Comparison of ENCODE assay signal across 30 cellular contexts in genomic region chr13:59398127-59398526, GRCh38.
DNase-seq lines count a peak whose midpoint lies in the region; ATAC-seq, FAIRE-seq and TF ChIP-seq lines count a peak whose summit lies in the region.
"Had no signal": no experiment of that assay in that cellular context is flagged by ENCODE, and none has a peak within 500 bp of the region (broad histone marks: within the 10 kb centered on the region; RNA-seq: fewer than 3 reads in every experiment).

No MANE protein-coding gene starts in this region.

- H2BK20ac ChIP-seq in H1 (ENCODE audit: low read length) = no peak overlapping the region

- peak; percentile 32 for DNase-seq in left cardiac atrium
- no peak for DNase-seq in Right ventricle myocardium superior
- DNase-seq in NCI-H69 (lab: John Stamatoyannopoulos, UW) = peak; percentile 29
- no peak for DNase-seq in H1 (ENCODE audit: low read depth in 1 of 2, low spot score in 2 of 2)
- DNase-seq in smooth muscle cell (lab: John Stamatoyannopoulos, UW; ENCODE audit: unreplicated experiment) = no peak
- DNase-seq in activated CD4-positive, alpha-beta T cell treated with anti-CD3 and anti-CD28 coated beads for 36 hours = no peak
- no peak for DNase-seq in kidney tubule cell (ENCODE audit: low spot score)
- no peak for DNase-seq in SHP77 (lab: John Stamatoyannopoulos, UW)
- DNase-seq: activated CD4-positive, alpha-beta T cell treated with anti-CD3 and anti-CD28 coated beads, Interleukin-2, amount 50 U/mL, for 4 hours; activated CD8-positive, alpha-beta memory T cell treated with anti-CD3 and anti-CD28 coated beads, Interleukin-2, amount 50 U/mL, for 4 hours; aorta; C1 segment of cervical spinal cord; foreskin melanocyte; hippocampal formation; immature natural killer cell; IMR-90; NCI-H1417; NCI-H2107; NCI-H524 treated with DMSO at 0.1 percent for 48 hours; retina; stimulated activated CD4-positive, alpha-beta T cell treated with anti-CD3 and anti-CD28 coated beads, Interleukin-12 subunit alpha, Interleukin-12 subunit beta, amount 100 ng/mL, for 4 hours; stimulated activated CD4-positive, alpha-beta T cell treated with anti-CD3 and anti-CD28 coated beads, Interleukin-4, amount 100 ng/mL, for 4 hours; stimulated activated naive CD4-positive, alpha-beta T cell; testis; uterus had no signal

- H3K79me2 ChIP-seq in H1 (ENCODE audit: control insufficient read depth in 1 of 2, insufficient read depth in 2 of 2, low read length in 2 of 2) (no peaks in the 10 kb centered on the region), smooth muscle cell (ENCODE audit: low read depth) (no peaks in the 10 kb centered on the region)

- no peak overlapping the region for H3K4me3 Mint-ChIP-seq in activated CD4-positive, alpha-beta T cell treated with anti-CD3 and anti-CD28 coated beads for 36 hours
- H3K4me3 Mint-ChIP-seq: immature natural killer cell; natural killer cell treated with Interleukin-12 subunit alpha and Interleukin-12 subunit beta and Interleukin-15 and Interleukin-18, amount 100 ng/mL, for 72 hours; T-helper 2 cell treated with Interferon-gamma antibody and Interleukin-4, amounts not matched to agents 5 μg/mL and 100 μg/mL, for 36 hours had no signal

- no peak overlapping the region for H3K4me3 ChIP-seq in H1 (ENCODE audit: extremely low read depth in 1 of 4, insufficient read depth in 2 of 4, low read depth in 3 of 4, low read length in 4 of 4)
- H3K4me3 ChIP-seq in smooth muscle cell = no peak overlapping the region
- H3K4me3 ChIP-seq: testis, uterus had no signal

- H3K27ac ChIP-seq in H1 (ENCODE audit: low read depth, low read length) (no peak overlapping the region), smooth muscle cell (ENCODE audit: low read depth) (no peak overlapping the region)
- H3K27ac ChIP-seq: epithelial cell of prostate, testis, uterus had no signal

- no peak overlapping the region for H4K5ac ChIP-seq in H1 (ENCODE audit: insufficient read length, low read depth, low read length)

- FAIRE-seq in H1 (lab: Jason Lieb, UNC) = no peak

- peaks cover 0 to 4% (median 0%) of the 10 kb centered on the region in 4 experiments; a peak in 1 of 7 replicates for H3K4me1 ChIP-seq in H1 (replicated peaks in 1 of 4; ENCODE audit: control insufficient read depth in 3 of 4, insufficient read depth in 4 of 4, low read length in 3 of 4)
- H3K4me1 ChIP-seq in smooth muscle cell (ENCODE audit: low read depth) = no peaks in the 10 kb centered on the region
- H3K4me1 ChIP-seq: testis, uterus had no signal

- no peaks in the 10 kb centered on the region for H3K27me3 ChIP-seq in H1 (replicated peaks in 1 of 4; ENCODE audit: control insufficient read depth in 3 of 4, extremely low read depth in 1 of 4, insufficient read depth in 3 of 4, low read length in 3 of 4)
- H3K27me3 ChIP-seq in smooth muscle cell (ENCODE audit: low read depth) = no peaks in the 10 kb centered on the region
- H3K27me3 ChIP-seq: testis, uterus had no signal

- no peak for TF ChIP-seq CTCF in H1 (IDR thresholded peaks at IDR 0.05; ENCODE audit: control extremely low read depth in 1 of 3, insufficient read depth in 1 of 3, low read depth in 1 of 3, low read length in 3 of 3)
- TF ChIP-seq CTCF in smooth muscle cell (IDR thresholded peaks at IDR 0.05; ENCODE audit: borderline replicate concordance, insufficient read depth, poor library complexity, severe bottlenecking) = no peak

- no peak overlapping the region for H3K56ac ChIP-seq in H1 (replicated peaks; ENCODE audit: insufficient read length, low read depth, low read length)

- no peaks in the 10 kb centered on the region for H3F3A ChIP-seq in smooth muscle cell (ENCODE audit: low read depth)

- H3K14ac ChIP-seq in H1 (ENCODE audit: insufficient read length) = no peak overlapping the region

- intact Hi-C loops in left cardiac atrium (cut with DNase I) (loop anchor here (10.0 kb wide), 3 partner anchors 277 to 937 kb away; no protein-coding TSS in a partner anchor), Right ventricle myocardium superior (cut with DNase I) (loop anchor here (10.0 kb wide), 1 partner anchor 377 kb away; no protein-coding TSS in a partner anchor)
- intact Hi-C loops in activated CD4-positive, alpha-beta T cell treated with anti-CD3 and anti-CD28 coated beads for 36 hours (cut with DNase I, micrococcal nuclease) = loop anchor here in 1 of 2 experiments (10.0 kb wide), 1 partner anchor 767 kb away; the partner anchor contains the start of gene DIAPH3

- no peaks in the 10 kb centered on the region for H3K4me1 Mint-ChIP-seq in activated CD4-positive, alpha-beta T cell treated with anti-CD3 and anti-CD28 coated beads for 36 hours

- ATAC-seq in left cardiac atrium = peak in 1 of 2 donors; percentile 75
- ATAC-seq in Right ventricle myocardium superior (ENCODE audit: poor library complexity) = no peak
- no peak for ATAC-seq in activated CD4-positive, alpha-beta T cell treated with anti-CD3 and anti-CD28 coated beads for 36 hours
- ATAC-seq: activated naive CD4-positive, alpha-beta T cell treated with anti-CD3 and anti-CD28 coated beads, Interleukin-2, amount 50 U/mL, for 72 hours; HCT116; natural killer cell treated with Interleukin-12 subunit alpha and Interleukin-12 subunit beta and Interleukin-15 and Interleukin-18, amount 100 ng/mL, for 72 hours had no signal

- TF ChIP-seq POLR2A in H1 (IDR thresholded peaks at IDR 0.05; ENCODE audit: control extremely low read depth in 1 of 2, low read depth in 2 of 2, low read length in 2 of 2) = no peak

- H3K36me3 ChIP-seq in H1 (ENCODE audit: control insufficient read depth in 2 of 4, insufficient read depth in 4 of 4, low read length in 3 of 4) = no peaks in the 10 kb centered on the region
- no peaks in the 10 kb centered on the region for H3K36me3 ChIP-seq in smooth muscle cell (ENCODE audit: low read depth)
- H3K36me3 ChIP-seq: uterus had no signal

- no peak overlapping the region for H2BK5ac ChIP-seq in H1 (ENCODE audit: low read depth, low read length)

- H3K18ac ChIP-seq in H1 (ENCODE audit: extremely low read depth, low read length) = no peak overlapping the region; the same call in 1 of the 2 replicates

- H2BK12ac ChIP-seq in H1 (ENCODE audit: low read depth, low read length) = no peak overlapping the region

- H4K20me1 ChIP-seq in H1 (replicated peaks in 1 of 2; ENCODE audit: control insufficient read depth in 1 of 2, insufficient read depth in 2 of 2, low read length in 2 of 2) (no peaks in the 10 kb centered on the region), smooth muscle cell (ENCODE audit: low read depth) (no peaks in the 10 kb centered on the region)

- H4K8ac ChIP-seq in H1 (ENCODE audit: extremely low read depth, insufficient read depth, low read length) = no peak overlapping the region

- POLR2A ChIA-PET in H1 (lab: Charles Lee; ENCODE audit: partially characterized antibody) = no interaction called here
- POLR2A ChIA-PET in activated CD4-positive, alpha-beta T cell treated with anti-CD3 and anti-CD28 coated beads for 36 hours (lab: Charles Lee) = no interaction called here

- no peak overlapping the region for H3K27ac Mint-ChIP-seq in activated CD4-positive, alpha-beta T cell treated with anti-CD3 and anti-CD28 coated beads for 36 hours
- H3K27ac Mint-ChIP-seq: activated naive CD4-positive, alpha-beta T cell treated with anti-CD3 and anti-CD28 coated beads, Interleukin-2, amount 50 U/mL, for 72 hours; immature natural killer cell; natural killer cell treated with Interleukin-12 subunit alpha and Interleukin-12 subunit beta and Interleukin-15 and Interleukin-18, amount 100 ng/mL, for 72 hours; T-helper 2 cell treated with Interferon-gamma antibody and Interleukin-4, amounts not matched to agents 5 μg/mL and 100 μg/mL, for 36 hours had no signal

- WGBS in H1 (ENCODE audit: extremely low coverage in 1 of 2, insufficient coverage in 1 of 2, insufficient read length in 1 of 2, insufficient replicate concordance in 2 of 2, low coverage in 1 of 2, low lambda C conversion rate in 2 of 2, missing lambda C conversion rate in 1 of 2), 2 experiments = 88% methylated on average over 3 of the region's 3 CpGs; no CpG with 5 or more reads in 1 of the 2 experiments
- WGBS in smooth muscle cell (ENCODE audit: low lambda C conversion rate) = 75% methylated on average over 3 of the region's 3 CpGs

- H4K91ac ChIP-seq in H1 (replicated peaks; ENCODE audit: insufficient read length, low read length) = no peak overlapping the region

- H3K27me3 Mint-ChIP-seq in activated CD4-positive, alpha-beta T cell treated with anti-CD3 and anti-CD28 coated beads for 36 hours = no peaks in the 10 kb centered on the region

- TF ChIP-seq EP300 in H1 (IDR thresholded peaks at IDR 0.05; ENCODE audit: borderline replicate concordance in 1 of 2, low read depth in 2 of 2, low read length in 2 of 2) = no peak

- no peak for TF ChIP-seq RAD21 in H1 (IDR thresholded peaks at IDR 0.05 in 1 of 2, conservative IDR thresholded peaks at IDR 0.05 in 1 of 2; ENCODE audit: low read depth in 2 of 2, low read length in 2 of 2)

- no peak overlapping the region for H2AK5ac ChIP-seq in H1 (ENCODE audit: low read depth, low read length)

- H3K4me2 ChIP-seq in H1 (ENCODE audit: insufficient read depth in 1 of 2, low read depth in 2 of 2, low read length in 2 of 2) (no peak overlapping the region), smooth muscle cell (no peak overlapping the region)

- no peaks in the 10 kb centered on the region for H3K36me3 Mint-ChIP-seq in activated CD4-positive, alpha-beta T cell treated with anti-CD3 and anti-CD28 coated beads for 36 hours (ENCODE audit: low read depth)
- H3K36me3 Mint-ChIP-seq: immature natural killer cell; natural killer cell treated with Interleukin-12 subunit alpha and Interleukin-12 subunit beta and Interleukin-15 and Interleukin-18, amount 100 ng/mL, for 72 hours had no signal

- H3K79me1 ChIP-seq in H1 (ENCODE audit: low read depth, low read length) = no peaks in the 10 kb centered on the region

- H3K23me2 ChIP-seq in H1 (ENCODE audit: low read depth, low read length) = no peaks in the 10 kb centered on the region

- no peaks in the 10 kb centered on the region for H3K9me3 Mint-ChIP-seq in activated CD4-positive, alpha-beta T cell treated with anti-CD3 and anti-CD28 coated beads for 36 hours (ENCODE audit: low read depth)
- H3K9me3 Mint-ChIP-seq: natural killer cell treated with Interleukin-12 subunit alpha and Interleukin-12 subunit beta and Interleukin-15 and Interleukin-18, amount 100 ng/mL, for 72 hours had no signal

- no peak overlapping the region for H3K4ac ChIP-seq in H1 (replicated peaks; ENCODE audit: insufficient read length, low read depth, low read length)

- no peak overlapping the region for H2BK120ac ChIP-seq in H1 (replicated peaks; ENCODE audit: low read depth, low read length)

- H3K9ac ChIP-seq in H1 (replicated peaks in 1 of 4; ENCODE audit: extremely low read depth in 1 of 4, low read depth in 3 of 4, low read length in 3 of 4) (no peak overlapping the region), smooth muscle cell (ENCODE audit: low read depth) (no peak overlapping the region)

- H3K9me3 ChIP-seq in H1 (ENCODE audit: insufficient read depth in 2 of 2, low read depth in 1 of 2, low read length in 1 of 2) (no peaks in the 10 kb centered on the region), smooth muscle cell (replicated peaks; ENCODE audit: low read depth) (no peaks in the 10 kb centered on the region)
- H3K9me3 ChIP-seq: testis, uterus had no signal

- no peak overlapping the region for H3K23ac ChIP-seq in H1 (ENCODE audit: insufficient read length)

- H2BK15ac ChIP-seq in H1 (ENCODE audit: low read length) = no peak overlapping the region

- CTCF ChIA-PET in H1 (lab: Charles Lee; ENCODE audit: partially characterized antibody) = interaction anchor here (1.1 to 1.7 kb wide), 5 partner anchors 11 to 135 kb away, joined by 3 to 5 read pairs (median 3); no protein-coding TSS in a partner anchor
- CTCF ChIA-PET in activated CD4-positive, alpha-beta T cell treated with anti-CD3 and anti-CD28 coated beads for 36 hours (lab: Charles Lee) = no interaction called here

- H2AFZ ChIP-seq in H1 (ENCODE audit: low read length) (peak overlapping the region; percentile 59; the same call in 1 of the 2 replicates), smooth muscle cell (ENCODE audit: low read depth) (peak overlapping the region; percentile 21)

Comparison
In these comparisons a context has a peak if more than half of its experiments do, and no peak if none do; other contexts are left out.
1. DNase-seq: peak in left cardiac atrium (single experiment) and NCI-H69 (single experiment); none in Right ventricle myocardium superior (single experiment), H1 (0 of 2), smooth muscle cell (single experiment), activated CD4-positive, alpha-beta T cell treated with anti-CD3 and anti-CD28 coated beads for 36 hours (single experiment), kidney tubule cell (single experiment) and SHP77 (0 of 2).